In genomic region chr2:29765711-29766110, GRCh38 we compare ENCODE assay signal across 19 cellular contexts.
DNase-seq lines count a peak whose midpoint lies in the region; TF ChIP-seq lines count a peak whose summit lies in the region.
"Had no signal": no experiment of that assay in that cellular context is flagged by ENCODE, and none has a peak within 500 bp of the region (broad histone marks: within the 10 kb centered on the region; RNA-seq: fewer than 3 reads in every experiment).

No MANE protein-coding gene starts in this region.

- POLR2A ChIA-PET in AG04449 (lab: Yijun Ruan, JAX): no interaction called here

- no peak overlapping the region for H3K4me3 ChIP-seq in AG04449 (ENCODE audit: low read depth, low read length)
- no peak overlapping the region for H3K4me3 ChIP-seq in fibroblast of the aortic adventitia (ENCODE audit: low read depth, low read length)

- peak; percentile 16 for DNase-seq in AG04449 (ENCODE audit: low read depth, low spot score)
- DNase-seq in EL: peak; percentile 14
- DNase-seq in amniotic stem cell (lab: John Stamatoyannopoulos, UW): peak; percentile 37
- DNase-seq in fibroblast of the aortic adventitia (ENCODE audit: low read depth): peak; percentile 11
- DNase-seq in kidney tubule cell (ENCODE audit: low spot score): no peak
- DNase-seq in activated effector memory CD4-positive, alpha-beta T cell treated with anti-CD3 and anti-CD28 coated beads, Interleukin-2, amount 50 U/mL, for 16 hours: no peak
- DNase-seq in activated CD8-positive, alpha-beta memory T cell treated with anti-CD3 and anti-CD28 coated beads, Interleukin-2, amount 50 U/mL, for 4 hours: no peak
- no peak for DNase-seq in SK-N-DZ (ENCODE audit: low spot score)
- DNase-seq: CD4-positive, CD25-positive, alpha-beta regulatory T cell; COR-L47; DMS 273 treated with DMSO at 0.1 percent for 48 hours; DND-41; GF-D8; KBM-7; NCI-H1105 treated with DMSO at 0.1 percent for 48 hours; NCI-H1694; NCI-H510A; NCI-H748 treated with DMSO at 0.1 percent for 48 hours; NK-92 treated with Interleukin-12 subunit alpha and Interleukin-12 subunit beta, amount 100 ng/mL, for 24 hours had no signal

- CTCF ChIA-PET in AG04449 (lab: Yijun Ruan, JAX): interaction anchor here (0.7 kb wide), 1 partner anchor 1660 kb away, joined by 3 read pairs; no protein-coding TSS in a partner anchor

- TF ChIP-seq CTCF in AG04449 (IDR thresholded peaks at IDR 0.05; ENCODE audit: insufficient read depth, low read length, missing control alignments) (no peak), fibroblast of the aortic adventitia (IDR thresholded peaks at IDR 0.05; ENCODE audit: insufficient read depth, low read length) (no peak)

Comparison
In these comparisons a context has a peak if more than half of its experiments do, and no peak if none do; other contexts are left out.
1. DNase-seq: peak in AG04449 (single experiment), EL (single experiment), amniotic stem cell (single experiment) and fibroblast of the aortic adventitia (single experiment); none in kidney tubule cell (single experiment), activated effector memory CD4-positive, alpha-beta T cell treated with anti-CD3 and anti-CD28 coated beads, Interleukin-2, amount 50 U/mL, for 16 hours (single experiment), activated CD8-positive, alpha-beta memory T cell treated with anti-CD3 and anti-CD28 coated beads, Interleukin-2, amount 50 U/mL, for 4 hours (single experiment) and SK-N-DZ (single experiment).